ENCODE assay signal across 8 cellular contexts in the genomic region with DNA sequence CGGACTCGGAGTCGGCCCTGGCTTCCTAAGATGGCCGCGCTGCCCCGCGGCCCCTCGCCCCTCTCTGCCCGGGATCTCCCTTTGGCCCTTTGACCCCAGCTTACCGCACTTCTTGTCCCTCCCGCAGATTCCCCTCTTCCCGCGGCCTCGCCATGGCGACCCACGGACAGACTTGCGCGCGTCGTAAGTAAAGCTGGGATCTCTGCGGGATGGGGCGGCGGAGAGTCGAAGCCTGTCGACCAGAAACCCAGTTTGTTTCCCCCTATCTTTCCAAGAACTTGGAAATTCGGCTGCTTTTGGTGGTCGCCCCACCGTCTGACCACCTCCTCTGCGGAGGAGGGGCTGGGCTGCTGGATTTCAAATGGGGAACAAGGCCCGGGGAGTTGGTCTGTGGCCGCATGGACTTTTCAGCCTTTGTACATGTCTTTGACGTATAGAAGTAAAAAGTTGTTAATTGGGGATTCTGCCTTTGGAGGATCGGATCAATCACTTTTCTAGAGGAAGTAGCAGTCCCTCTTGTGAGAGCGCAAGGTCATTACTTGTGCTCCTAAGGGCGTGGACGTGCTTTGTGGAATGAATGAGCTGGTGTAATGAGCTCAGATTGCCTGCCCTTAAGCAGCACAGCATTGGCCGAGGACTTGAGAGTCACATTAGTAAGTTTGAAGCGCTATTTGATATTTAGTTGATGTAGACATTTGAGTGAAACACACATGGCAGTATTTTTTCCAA. TPM values are rescaled to one million over a fixed set of nuclear protein-coding genes. Genes with fewer than 3 reads are reported as not detected.
DNase-seq lines count a peak whose midpoint lies in the region; ATAC-seq, FAIRE-seq and TF ChIP-seq lines count a peak whose summit lies in the region.

No MANE protein-coding gene starts in this region.

- peaks cover 56% of the 10 kb centered on the region for H3K79me2 ChIP-seq in PC-3 (ENCODE audit: low read length)
- H3K79me2 ChIP-seq in keratinocyte (ENCODE audit: control insufficient read depth, insufficient read depth, low read length), result peaks cover 49% of the 10 kb centered on the region

- H3K36me3 ChIP-seq in A673 (ENCODE audit: insufficient read depth, low read length, poor library complexity, severe bottlenecking), result peaks cover 43% of the 10 kb centered on the region
- peaks cover 45% of the 10 kb centered on the region for H3K36me3 ChIP-seq in PC-3 (ENCODE audit: low read depth, low read length)
- H3K36me3 ChIP-seq in keratinocyte (ENCODE audit: control insufficient read depth in 2 of 2, extremely low read depth in 1 of 2, insufficient read depth in 2 of 2, low read length in 2 of 2), result peaks cover 4 to 25% of the 10 kb centered on the region in 2 experiments

- H3K4me2 ChIP-seq in PC-3 (ENCODE audit: low read length), result peak overlapping the region; percentile 87
- H3K4me2 ChIP-seq in keratinocyte (ENCODE audit: control insufficient read depth, extremely low read depth, insufficient read depth, low read depth, low read length), result peak overlapping the region; percentile 93

- BruUV-seq in A673 (replicated peaks; lab: Mats Ljungman, UMichigan) (no TSS peak), PC-3 (replicated peaks; lab: Mats Ljungman, UMichigan) (TSS peak; percentile 13)

- H3K9ac ChIP-seq in PC-3 (ENCODE audit: low read length) (peak overlapping the region; percentile 89), keratinocyte (ENCODE audit: control insufficient read depth, extremely low read depth, insufficient read depth, low read length) (peak overlapping the region; percentile 100)

- H3K27ac ChIP-seq in A673 (ENCODE audit: low read depth, low read length, poor library complexity, severe bottlenecking) (peak overlapping the region; percentile 100), PC-3 (ENCODE audit: low read length) (peak overlapping the region; percentile 85), keratinocyte (ENCODE audit: control insufficient read depth, insufficient read depth, low read length) (peak overlapping the region; percentile 100)

- TF ChIP-seq CTCF in A673 (conservative IDR thresholded peaks at IDR 0.05; ENCODE audit: low read depth, low read length) (no peak), GM13976 (IDR thresholded peaks at IDR 0.05; ENCODE audit: borderline replicate concordance, control extremely low read depth, extremely low read depth, insufficient read depth, missing control alignments) (no peak), PC-3 (conservative IDR thresholded peaks at IDR 0.05; ENCODE audit: low read depth, low read length) (no peak), astrocyte of the spinal cord (IDR thresholded peaks at IDR 0.05; ENCODE audit: low read depth, low read length) (no peak), keratinocyte (optimal IDR thresholded peaks at IDR 0.05 in 1 of 3, IDR thresholded peaks at IDR 0.05 in 1 of 3, conservative IDR thresholded peaks at IDR 0.05 in 1 of 3; ENCODE audit: extremely low read depth in 1 of 3, insufficient read depth in 2 of 3, low read length in 3 of 3) (no peak)

- peaks cover 45% of the 10 kb centered on the region for H4K20me1 ChIP-seq in PC-3 (ENCODE audit: low read length)
- peaks cover 6% of the 10 kb centered on the region for H4K20me1 ChIP-seq in keratinocyte (ENCODE audit: control insufficient read depth, extremely low read depth, insufficient read depth, low read length)

- H3K4me3 ChIP-seq in A673 (ENCODE audit: low read depth, low read length, poor library complexity, severe bottlenecking) (peak overlapping the region; percentile 99), PC-3 (ENCODE audit: low read length) (peak overlapping the region; percentile 72), astrocyte of the spinal cord (ENCODE audit: low read depth, low read length) (peak overlapping the region; percentile 96), keratinocyte (ENCODE audit: control insufficient read depth in 2 of 3, extremely low read depth in 1 of 3, insufficient read depth in 2 of 3, low read depth in 1 of 3, low read length in 3 of 3) (peak overlapping the region; percentile 83 to 96 (median 92))

- dilution Hi-C loops in keratinocyte (cut with MboI; ENCODE audit: extremely low pct_ligation_motif_present, low sequenced_read_pairs), result no loop called here

- H3K9me2 ChIP-seq in PC-3 (replicated peaks; ENCODE audit: low read length), result no peaks in the 10 kb centered on the region

- H3K9me1 ChIP-seq in keratinocyte (ENCODE audit: control insufficient read depth, extremely low read depth, insufficient read depth, low read length), result no peaks in the 10 kb centered on the region

- peak; percentile 27 for ATAC-seq in PC-3
- no peak for ATAC-seq in GM21737 (IDR thresholded peaks at IDR 0.05; ENCODE audit: unreplicated experiment)

- POLR2A ChIA-PET in A673 (lab: Charles Lee; ENCODE audit: low non-redundant PET), result interaction anchor here (0.5 to 0.7 kb wide), 2 partner anchors 23 to 810 kb away, joined by 3 to 7 read pairs; no protein-coding TSS in a partner anchor
- POLR2A ChIA-PET in PC-3 (lab: Charles Lee; ENCODE audit: unreplicated experiment), result interaction anchor here (0.6 to 2.2 kb wide), 10 partner anchors 14 to 1319 kb away, joined by 3 to 34 read pairs (median 8); no protein-coding TSS in a partner anchor

- CTCF ChIA-PET in A673 (lab: Charles Lee), result interaction anchor here (0.8 to 1.2 kb wide), 3 partner anchors 19 to 110 kb away, joined by 4 to 13 read pairs (median 8); a partner anchor contains a TSS
- CTCF ChIA-PET in PC-3 (lab: Charles Lee), result interaction anchor here (0.6 to 3.3 kb wide), 5 partner anchors 16 to 76 kb away, joined by 3 to 65 read pairs (median 13); a partner anchor contains a TSS

- H3K4me1 ChIP-seq in A673 (ENCODE audit: insufficient read depth, low read length, poor library complexity, severe bottlenecking), result peaks cover 11% of the 10 kb centered on the region
- peaks cover 45% of the 10 kb centered on the region for H3K4me1 ChIP-seq in PC-3 (ENCODE audit: insufficient read depth, low read length)
- peaks cover 68% of the 10 kb centered on the region for H3K4me1 ChIP-seq in keratinocyte (ENCODE audit: control insufficient read depth, extremely low read depth, insufficient read depth, low read length)

- DNase-seq in A673 (ENCODE audit: low spot score) (peak; percentile 48), GM13976 (ENCODE audit: low spot score) (peak; percentile 44), PC-3 (peak; percentile 73), astrocyte of the spinal cord (ENCODE audit: low read depth, low spot score) (peak; percentile 44), keratinocyte (ENCODE audit: low read depth, low spot score) (no peak), NCI-H2227 (lab: John Stamatoyannopoulos, UW; ENCODE audit: unreplicated experiment) (no peak)
- peak; percentile 50 for DNase-seq in stimulated activated CD4-positive, alpha-beta T cell treated with anti-CD3 and anti-CD28 coated beads, Interleukin-4, amount 100 ng/mL, for 24 hours

- H3F3A ChIP-seq in PC-3 (ENCODE audit: low read length, unreplicated experiment), result no peaks in the 10 kb centered on the region

- peak; percentile 61 for FAIRE-seq in keratinocyte (lab: Jason Lieb, UNC)

- H3K27me3 ChIP-seq in A673 (replicated peaks; ENCODE audit: insufficient read depth, low read depth, low read length, poor library complexity) (no peaks in the 10 kb centered on the region), PC-3 (ENCODE audit: low read length) (no peaks in the 10 kb centered on the region), keratinocyte (ENCODE audit: control insufficient read depth, extremely low read depth, insufficient read depth, low read length) (no peaks in the 10 kb centered on the region)

- H3K9me3 ChIP-seq in A673 (ENCODE audit: low read depth, low read length, poor library complexity, severe bottlenecking) (no peaks in the 10 kb centered on the region), PC-3 (ENCODE audit: low read length) (no peaks in the 10 kb centered on the region), keratinocyte (ENCODE audit: control insufficient read depth, low read depth, low read length) (no peaks in the 10 kb centered on the region)

- intact Hi-C loops in A673 (cut with micrococcal nuclease; ENCODE audit: unreplicated experiment), result loop anchor here (2.0 kb wide), 1 partner anchor 24 kb away; a partner anchor contains a TSS
- intact Hi-C loops in PC-3 (cut with micrococcal nuclease), result loop anchor here (1.0 kb wide), 1 partner anchor 19 kb away; no protein-coding TSS in a partner anchor

- in situ Hi-C loops in GM13976 (cut with MboI; ENCODE audit: low sequenced_read_pairs, unreplicated experiment) (no loop called here), astrocyte of the spinal cord (cut with HindIII; ENCODE audit: low sequenced_read_pairs) (no loop called here)

- H2AFZ ChIP-seq in PC-3 (ENCODE audit: low read length) (peak overlapping the region; percentile 85), keratinocyte (ENCODE audit: control insufficient read depth, low read length) (peak overlapping the region; percentile 19)

RNA-seq across cellular contexts. Expression of a gene that starts 0.6 kb away (rescaled TPM):
- total RNA-seq in A673 (2021) (307 and 328 TPM in 2 replicates), PC-3 (2014; rRNA removed) (463 and 542 TPM in 2 replicates)
- polyA plus RNA-seq in keratinocyte, result 82.5 to 218 TPM (median 152 TPM) in 3 replicates
- 141 TPM for polyA plus RNA-seq in keratinocyte (2011; ENCODE audit: low read depth)
- polyA plus RNA-seq in keratinocyte (2011; cell fraction: cytosol; rRNA removed), result 192 and 308 TPM in 2 replicates
- polyA plus RNA-seq in keratinocyte (2011; cell fraction: nucleus; rRNA removed), result 124 and 181 TPM in 2 replicates
- 237 and 368 TPM in 2 replicates for polyA plus RNA-seq in keratinocyte (2012; ENCODE audit: low replicate concordance)
- 44.0 to 103 TPM (median 55.6 TPM) in 3 replicates for polyA minus RNA-seq in keratinocyte
- polyA minus RNA-seq in keratinocyte (2011; cell fraction: cytosol; rRNA and poly(A)+ RNA removed), result 144 TPM
- polyA minus RNA-seq in keratinocyte (2011; cell fraction: nucleus; rRNA and poly(A)+ RNA removed), result 25.7 and 42.6 TPM in 2 replicates

RNA-seq across cellular contexts. Expression of a gene that starts 24.6 kb away (rescaled TPM):
- 3.4 and 3.8 TPM in 2 replicates for total RNA-seq in A673 (2021)
- total RNA-seq in PC-3 (2014; rRNA removed), result 183 and 214 TPM in 2 replicates
- 6.2 to 12.8 TPM (median 6.8 TPM) in 3 replicates for polyA plus RNA-seq in keratinocyte
- polyA plus RNA-seq in keratinocyte (2011; ENCODE audit: low read depth), result 3.6 TPM
- 3.3 and 10.8 TPM in 2 replicates for polyA plus RNA-seq in keratinocyte (2011; cell fraction: cytosol; rRNA removed)
- 13.0 and 17.2 TPM in 2 replicates for polyA plus RNA-seq in keratinocyte (2011; cell fraction: nucleus; rRNA removed)
- polyA plus RNA-seq in keratinocyte (2012; ENCODE audit: low replicate concordance), result 15.8 and 18.5 TPM in 2 replicates
- 1.1 to 1.4 TPM (median 1.2 TPM) in 3 replicates for polyA minus RNA-seq in keratinocyte
- 20.5 TPM for polyA minus RNA-seq in keratinocyte (2011; cell fraction: cytosol; rRNA and poly(A)+ RNA removed)
- polyA minus RNA-seq in keratinocyte (2011; cell fraction: nucleus; rRNA and poly(A)+ RNA removed), result 4.1 and 5.7 TPM in 2 replicates

Comparison
In these comparisons a context has a peak if more than half of its experiments do, and no peak if none do; other contexts are left out.
1. DNase-seq: peak in A673 (single experiment), GM13976 (single experiment), PC-3 (single experiment), astrocyte of the spinal cord (single experiment) and stimulated activated CD4-positive, alpha-beta T cell treated with anti-CD3 and anti-CD28 coated beads, Interleukin-4, amount 100 ng/mL, for 24 hours (single experiment); none in keratinocyte (single experiment) and NCI-H2227 (single experiment).
2. RNA of a gene that starts 24.6 kb away (total RNA-seq): 183 to 214 TPM in PC-3; 3.4 to 3.8 TPM in A673; every median in the first group is over 10 times any median in the second.
3. Peak in every context shown above with its lines, with median percentiles within 50 percentile points of each other: H3K27ac ChIP-seq and H3K4me3 ChIP-seq.